1 cellular context compared by ENCODE assay signal in the genomic region with DNA sequence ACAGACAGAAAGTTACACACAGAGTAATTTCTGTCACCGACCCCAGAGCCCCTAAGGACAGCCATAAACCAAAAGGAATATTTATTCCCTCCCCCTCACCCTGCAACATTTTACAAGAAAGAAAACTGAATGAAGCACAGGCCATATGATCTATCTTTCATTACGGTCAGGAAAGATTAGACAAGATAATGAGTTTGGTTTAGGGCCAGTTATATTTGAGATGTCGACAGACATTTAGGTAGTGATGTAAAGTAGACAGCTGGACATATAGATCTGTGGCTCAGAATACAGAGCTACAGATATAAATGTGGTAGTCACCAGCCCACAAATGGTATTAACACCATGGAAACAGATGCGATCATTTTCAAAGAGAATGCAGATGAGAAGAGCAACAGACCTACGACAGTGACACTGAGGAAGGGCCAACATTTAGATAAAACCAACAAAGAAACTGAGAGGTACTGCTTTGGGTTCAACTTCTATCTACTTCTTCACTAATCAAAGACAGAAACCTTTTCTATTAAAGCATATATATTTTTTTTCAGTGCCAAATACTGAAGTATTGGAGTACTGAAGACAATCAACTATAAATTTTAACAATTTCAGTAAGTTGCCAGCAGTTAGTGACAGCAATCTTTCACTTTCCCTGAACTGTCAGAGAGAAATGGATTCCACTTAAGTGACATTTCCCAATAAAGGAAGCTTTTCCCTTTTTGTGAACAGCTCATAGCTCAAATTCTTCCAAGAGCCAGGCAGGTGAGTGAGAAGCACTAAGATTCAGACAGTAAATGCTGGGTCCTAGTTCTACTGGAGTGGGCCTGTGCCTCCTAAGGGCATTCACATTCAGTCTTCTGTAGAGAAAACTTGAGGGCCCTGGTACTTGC.
TF ChIP-seq lines count a peak whose summit lies in the region.

No MANE protein-coding gene starts in this region.

TF ChIP-seq in HEK293, 187 proteins besides CTCF, POLR2A, EP300 and RAD21:
- TF ChIP-seq, protein P1, sequence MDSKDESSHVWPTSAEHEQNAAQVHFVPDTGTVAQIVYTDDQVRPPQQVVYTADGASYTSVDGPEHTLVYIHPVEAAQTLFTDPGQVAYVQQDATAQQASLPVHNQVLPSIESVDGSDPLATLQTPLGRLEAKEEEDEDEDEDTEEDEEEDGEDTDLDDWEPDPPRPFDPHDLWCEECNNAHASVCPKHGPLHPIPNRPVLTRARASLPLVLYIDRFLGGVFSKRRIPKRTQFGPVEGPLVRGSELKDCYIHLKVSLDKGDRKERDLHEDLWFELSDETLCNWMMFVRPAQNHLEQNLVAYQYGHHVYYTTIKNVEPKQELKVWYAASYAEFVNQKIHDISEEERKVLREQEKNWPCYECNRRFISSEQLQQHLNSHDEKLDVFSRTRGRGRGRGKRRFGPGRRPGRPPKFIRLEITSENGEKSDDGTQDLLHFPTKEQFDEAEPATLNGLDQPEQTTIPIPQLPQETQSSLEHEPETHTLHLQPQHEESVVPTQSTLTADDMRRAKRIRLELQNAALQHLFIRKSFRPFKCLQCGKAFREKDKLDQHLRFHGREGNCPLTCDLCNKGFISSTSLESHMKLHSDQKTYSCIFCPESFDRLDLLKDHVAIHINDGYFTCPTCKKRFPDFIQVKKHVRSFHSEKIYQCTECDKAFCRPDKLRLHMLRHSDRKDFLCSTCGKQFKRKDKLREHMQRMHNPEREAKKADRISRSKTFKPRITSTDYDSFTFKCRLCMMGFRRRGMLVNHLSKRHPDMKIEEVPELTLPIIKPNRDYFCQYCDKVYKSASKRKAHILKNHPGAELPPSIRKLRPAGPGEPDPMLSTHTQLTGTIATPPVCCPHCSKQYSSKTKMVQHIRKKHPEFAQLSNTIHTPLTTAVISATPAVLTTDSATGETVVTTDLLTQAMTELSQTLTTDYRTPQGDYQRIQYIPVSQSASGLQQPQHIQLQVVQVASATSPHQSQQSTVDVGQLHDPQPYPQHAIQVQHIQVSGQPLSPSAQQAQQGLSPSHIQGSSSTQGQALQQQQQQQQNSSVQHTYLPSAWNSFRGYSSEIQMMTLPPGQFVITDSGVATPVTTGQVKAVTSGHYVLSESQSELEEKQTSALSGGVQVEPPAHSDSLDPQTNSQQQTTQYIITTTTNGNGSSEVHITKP (tag by site-specific recombination; IDR thresholded peaks at IDR 0.05): no peak
- no peak for TF ChIP-seq ZNF274 (IDR thresholded peaks at IDR 0.05; ENCODE audit: low read length)
- TF ChIP-seq ZNF274 (tag by site-specific recombination; IDR thresholded peaks at IDR 0.05; ENCODE audit: borderline replicate concordance): no peak
- TF ChIP-seq ZSCAN16 (tag by site-specific recombination; IDR thresholded peaks at IDR 0.05): no peak
- TF ChIP-seq IKZF3 (tag by site-specific recombination; IDR thresholded peaks at IDR 0.05): 0 out of 2 replicates have a peak, but pooled peaks have one; percentile 5
- no peak for TF ChIP-seq ZNF354C (tag by site-specific recombination; IDR thresholded peaks at IDR 0.05; ENCODE audit: borderline replicate concordance, low read depth)
- no peak for TF ChIP-seq ZNF174 (tag by site-specific recombination; IDR thresholded peaks at IDR 0.05)
- no peak for TF ChIP-seq ZNF544 (tag by site-specific recombination; IDR thresholded peaks at IDR 0.05)
- no peak for TF ChIP-seq ZNF571 (tag by site-specific recombination; IDR thresholded peaks at IDR 0.05)
- 0 out of 2 replicates have a peak, but pooled peaks have one; percentile 12 for TF ChIP-seq ZNF629 (tag by site-specific recombination; IDR thresholded peaks at IDR 0.05)
- TF ChIP-seq ZNF202 (tag by site-specific recombination; IDR thresholded peaks at IDR 0.05; ENCODE audit: borderline replicate concordance): no peak
- TF ChIP-seq ZNF214 (tag by site-specific recombination; IDR thresholded peaks at IDR 0.05; ENCODE audit: borderline replicate concordance): no peak
- peak; percentile 88 for TF ChIP-seq PRDM1 (tag by site-specific recombination; IDR thresholded peaks at IDR 0.05)
- TF ChIP-seq ZBTB17 (tag by site-specific recombination; IDR thresholded peaks at IDR 0.05): 0 out of 2 replicates have a peak, but pooled peaks have one; percentile 53
- TF ChIP-seq, protein P2, sequence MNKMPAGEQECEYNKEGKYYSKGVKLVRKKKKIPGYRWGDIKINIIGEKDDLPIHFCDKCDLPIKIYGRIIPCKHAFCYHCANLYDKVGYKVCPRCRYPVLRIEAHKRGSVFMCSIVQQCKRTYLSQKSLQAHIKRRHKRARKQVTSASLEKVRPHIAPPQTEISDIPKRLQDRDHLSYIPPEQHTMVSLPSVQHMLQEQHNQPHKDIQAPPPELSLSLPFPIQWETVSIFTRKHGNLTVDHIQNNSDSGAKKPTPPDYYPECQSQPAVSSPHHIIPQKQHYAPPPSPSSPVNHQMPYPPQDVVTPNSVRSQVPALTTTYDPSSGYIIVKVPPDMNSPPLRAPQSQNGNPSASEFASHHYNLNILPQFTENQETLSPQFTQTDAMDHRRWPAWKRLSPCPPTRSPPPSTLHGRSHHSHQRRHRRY (tag by site-specific recombination; IDR thresholded peaks at IDR 0.05): no peak
